ENCODE assay signal across 27 cellular contexts in genomic region chr10:82396886-82397285, GRCh38.
"Had no signal": no experiment of that assay in that cellular context is flagged by ENCODE, and none has a peak within 500 bp of the region (broad histone marks: within the 10 kb centered on the region; RNA-seq: fewer than 3 reads in every experiment).

No MANE protein-coding gene starts in this region.

- H2AFZ ChIP-seq: PC-9 had no signal

- H3K9me3 ChIP-seq: body of pancreas, breast epithelium had no signal

- H3K4me3 ChIP-seq: body of pancreas, breast epithelium, PC-9, SK-N-MC had no signal

- H3K27me3 ChIP-seq: body of pancreas, breast epithelium had no signal

- H3K27ac ChIP-seq: body of pancreas, breast epithelium, PC-9, RWPE1, SK-N-MC, WERI-Rb-1 had no signal

- DNase-seq: activated CD4-positive, alpha-beta T cell treated with anti-CD3 and anti-CD28 coated beads, Interleukin-2, amount 10 ng/mL, durations not matched to agents 24 days and 14 days; activated CD4-positive, alpha-beta T cell treated with anti-CD3 and anti-CD28 coated beads, Interleukin-2, amount 50 U/mL, for 48 hours; activated CD8-positive, alpha-beta T cell treated with anti-CD3 and anti-CD28 coated beads, Interleukin-2, amount 10 ng/mL, durations not matched to agents 7 days and 5 days; activated gamma-delta T cell; activated naive CD4-positive, alpha-beta T cell treated with Interleukin-2 at 50 U/mL for 16 hours; activated naive CD8-positive, alpha-beta T cell treated with anti-CD3 and anti-CD28 coated beads, Interleukin-2, amount 10 ng/mL, durations not matched to agents 7 days and 5 days; activated T-cell treated with anti-CD3 and anti-CD28 coated beads, Interleukin-2, amount 50 U/mL, for 24 hours; amygdala; body of pancreas; caudate nucleus; Karpas-422; KBM-7; NCI-H1105 treated with DMSO at 0.1 percent for 48 hours; NCI-H1436; NCI-H1694; NCI-H1930; NCI-H345; NCI-H510A; NCI-H526; NCI-H774; PC-9; SIG-M5; T1000; WERI-Rb-1 had no signal

- H3K4me1 ChIP-seq: breast epithelium had no signal

- H3K36me3 ChIP-seq: breast epithelium, WERI-Rb-1 had no signal

- H3K4me2 ChIP-seq: PC-9 had no signal
